Comparison of ENCODE assay signal across 1 cellular context in genomic region chr9:26125693-26126092, GRCh38.
TF ChIP-seq lines count a peak whose summit lies in the region.

No MANE protein-coding gene starts in this region.

TF ChIP-seq in SK-N-SH, 30 proteins besides CTCF, POLR2A, EP300 and RAD21 (continued from another document):
- TF ChIP-seq REST (IDR thresholded peaks at IDR 0.05; ENCODE audit: low read depth, low read length) (no peak), NFIC (IDR thresholded peaks at IDR 0.05; ENCODE audit: borderline replicate concordance) (no peak), SMC3 (IDR thresholded peaks at IDR 0.05; ENCODE audit: low read depth, low read length) (no peak), EZH2phosphoT487 (IDR thresholded peaks at IDR 0.05; ENCODE audit: borderline replicate concordance, low read depth) (no peak), JUND (IDR thresholded peaks at IDR 0.05) (no peak), POLR2AphosphoS5 (IDR thresholded peaks at IDR 0.05; ENCODE audit: low read depth, low read length) (no peak), RFX5 (IDR thresholded peaks at IDR 0.05; ENCODE audit: low read length) (no peak), GATA2 (CRISPR knock-in tag; IDR thresholded peaks at IDR 0.05) (no peak), RXRA (IDR thresholded peaks at IDR 0.05; ENCODE audit: borderline replicate concordance, low read depth) (no peak), NRF1 (IDR thresholded peaks at IDR 0.05; ENCODE audit: low read depth, low read length) (no peak)
- TF ChIP-seq, protein P1, sequence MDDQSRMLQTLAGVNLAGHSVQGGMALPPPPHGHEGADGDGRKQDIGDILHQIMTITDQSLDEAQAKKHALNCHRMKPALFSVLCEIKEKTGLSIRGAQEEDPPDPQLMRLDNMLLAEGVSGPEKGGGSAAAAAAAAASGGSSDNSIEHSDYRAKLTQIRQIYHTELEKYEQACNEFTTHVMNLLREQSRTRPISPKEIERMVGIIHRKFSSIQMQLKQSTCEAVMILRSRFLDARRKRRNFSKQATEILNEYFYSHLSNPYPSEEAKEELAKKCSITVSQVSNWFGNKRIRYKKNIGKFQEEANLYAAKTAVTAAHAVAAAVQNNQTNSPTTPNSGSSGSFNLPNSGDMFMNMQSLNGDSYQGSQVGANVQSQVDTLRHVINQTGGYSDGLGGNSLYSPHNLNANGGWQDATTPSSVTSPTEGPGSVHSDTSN (IDR thresholded peaks at IDR 0.05) = no peak
- TF ChIP-seq, protein P2, sequence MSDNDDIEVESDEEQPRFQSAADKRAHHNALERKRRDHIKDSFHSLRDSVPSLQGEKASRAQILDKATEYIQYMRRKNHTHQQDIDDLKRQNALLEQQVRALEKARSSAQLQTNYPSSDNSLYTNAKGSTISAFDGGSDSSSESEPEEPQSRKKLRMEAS (IDR thresholded peaks at IDR 0.05; ENCODE audit: low read depth) = no peak
TF ChIP-seq in SK-N-SH: peak in this region for 0.
